Comparison of ENCODE assay signal across 1 cellular context in genomic region chr6:47780510-47781356, GRCh38.
TF ChIP-seq lines count a peak whose summit lies in the region.

No MANE protein-coding gene starts in this region.

TF ChIP-seq in WTC11, 78 proteins besides CTCF, POLR2A, EP300 and RAD21 (continued from another document):
- TF ChIP-seq IRF1 (CRISPR knock-in tag; IDR thresholded peaks at IDR 0.05) (no peak), SMAD4 (CRISPR knock-in tag; IDR thresholded peaks at IDR 0.05) (no peak)
